Comparison of ENCODE assay signal across 14 cellular contexts in genomic region chr1:43373034-43373940, GRCh38. TPM values are rescaled to one million over a fixed set of nuclear protein-coding genes. Genes with fewer than 3 reads are reported as not detected.
DNase-seq lines count a peak whose midpoint lies in the region; ATAC-seq and TF ChIP-seq lines count a peak whose summit lies in the region.
"Had no signal": no experiment of that assay in that cellular context is flagged by ENCODE, and none has a peak within 500 bp of the region (broad histone marks: within the 10 kb centered on the region; RNA-seq: fewer than 3 reads in every experiment).

No MANE protein-coding gene starts in this region.

- 0 out of 2 replicates have a peak, but pooled peaks cover 3% of the 10 kb centered on the region for H3K9me3 ChIP-seq in SJSA1 (replicated peaks)
- no peaks in the 10 kb centered on the region for H3K9me3 ChIP-seq in parathyroid adenoma (ENCODE audit: control insufficient read depth, low read length)

- H3K36me3 ChIP-seq in SJSA1 (peaks cover 24% of the 10 kb centered on the region), parathyroid adenoma (ENCODE audit: control insufficient read depth, insufficient read depth, low read length) (no peaks in the 10 kb centered on the region)
- H3K36me3 ChIP-seq: neural progenitor cell had no signal

- ATAC-seq in HG02885 (IDR thresholded peaks at IDR 0.05; ENCODE audit: poor library complexity, unreplicated experiment) (no peak), HG02970 (IDR thresholded peaks at IDR 0.05; ENCODE audit: low FRiP score, unreplicated experiment) (no peak), HG02588 (IDR thresholded peaks at IDR 0.05; ENCODE audit: unreplicated experiment) (no peak), HG03457 (IDR thresholded peaks at IDR 0.05; ENCODE audit: unreplicated experiment) (no peak)
- ATAC-seq: activated CD4-positive, alpha-beta T cell treated with anti-CD3 and anti-CD28 coated beads for 36 hours had no signal

- peak overlapping the region; percentile 37 for H3K27ac ChIP-seq in SJSA1
- H3K27ac ChIP-seq in parathyroid adenoma: peak overlapping the region; percentile 36
- H3K27ac ChIP-seq: neural progenitor cell had no signal

- peaks cover 2% of the 10 kb centered on the region for H3K79me2 ChIP-seq in parathyroid adenoma

- H3K4me1 ChIP-seq in SJSA1 (replicated peaks): peaks cover 28% of the 10 kb centered on the region
- peaks cover 3% of the 10 kb centered on the region for H3K4me1 ChIP-seq in parathyroid adenoma

- H2AFZ ChIP-seq in parathyroid adenoma: no peak overlapping the region
- H2AFZ ChIP-seq: neural progenitor cell had no signal

- H3K27me3 ChIP-seq in SJSA1 (replicated peaks) (no peaks in the 10 kb centered on the region), parathyroid adenoma (ENCODE audit: control insufficient read depth, insufficient read depth, low read length) (no peaks in the 10 kb centered on the region)
- H3K27me3 ChIP-seq: neural progenitor cell had no signal

- no peak overlapping the region for H3K9ac ChIP-seq in parathyroid adenoma
- H3K9ac ChIP-seq: neural progenitor cell had no signal

- no peak overlapping the region for H3K4me2 ChIP-seq in parathyroid adenoma (ENCODE audit: low read length)
- H3K4me2 ChIP-seq: neural progenitor cell had no signal

- H3K4me3 ChIP-seq in SJSA1 (no peak overlapping the region), parathyroid adenoma (ENCODE audit: low read depth, low read length) (no peak overlapping the region)
- H3K4me3 ChIP-seq: neural progenitor cell had no signal

- no peak for TF ChIP-seq CTCF in parathyroid adenoma (IDR thresholded peaks at IDR 0.05)

- DNase-seq in EH (ENCODE audit: low read depth): peak; percentile 81
- peak; percentile 67 to 68 for DNase-seq in SJSA1 (ENCODE audit: low read depth in 1 of 2, low spot score in 2 of 2)
- DNase-seq in fibroblast of peridontal ligament (ENCODE audit: extremely low read depth): peak; percentile 66
- DNase-seq: activated CD4-positive, alpha-beta T cell treated with anti-CD3 and anti-CD28 coated beads for 36 hours; activated naive CD8-positive, alpha-beta T cell treated with anti-CD3 and anti-CD28 coated beads for 36 hours; DND-41; NCI-H1092 treated with DMSO at 0.1 percent for 48 hours had no signal

RNA-seq across cellular contexts. Expression of gene ELOVL1, which starts 5.5 kb away (rescaled TPM):
- 69.5 and 115 TPM in 2 replicates for total RNA-seq in SJSA1 (2014; rRNA removed; shearing (Covaris generic))

RNA-seq across cellular contexts. Expression of gene CDC20, which starts 14.5 kb away (rescaled TPM):
- total RNA-seq in SJSA1 (2014; rRNA removed; shearing (Covaris generic)): 194 and 257 TPM in 2 replicates

RNA-seq across cellular contexts. Expression of gene MED8, which starts 16.3 kb away (rescaled TPM):
- 60.7 and 67.8 TPM in 2 replicates for total RNA-seq in SJSA1 (2014; rRNA removed; shearing (Covaris generic))

RNA-seq across cellular contexts. Expression of gene SZT2, which starts 16.4 kb away (rescaled TPM):
- total RNA-seq in SJSA1 (2014; rRNA removed; shearing (Covaris generic)): 15.6 and 19.8 TPM in 2 replicates

RNA-seq across cellular contexts. Expression of gene MPL, which starts 35.7 kb away (rescaled TPM):
- total RNA-seq in SJSA1 (2014; rRNA removed; shearing (Covaris generic)): not detected in 2 replicates
- total RNA-seq: activated CD4-positive, alpha-beta T cell treated with anti-CD3 and anti-CD28 coated beads for 36 hours; activated naive CD8-positive, alpha-beta T cell treated with anti-CD3 and anti-CD28 coated beads for 36 hours; glomerular endothelial cell had no signal
